Comparison of ENCODE assay signal across 8 cellular contexts in genomic region chr20:32018269-32019155, GRCh38. TPM values are rescaled to one million over a fixed set of nuclear protein-coding genes. Genes with fewer than 3 reads are reported as not detected.
DNase-seq lines count a peak whose midpoint lies in the region; ATAC-seq, FAIRE-seq and TF ChIP-seq lines count a peak whose summit lies in the region.

No MANE protein-coding gene starts in this region.

- H3K36me3 ChIP-seq in psoas muscle (ENCODE audit: insufficient read depth in 1 of 2, low read depth in 1 of 2): no peaks in the 10 kb centered on the region

- H3K4me1 ChIP-seq in psoas muscle: no peaks in the 10 kb centered on the region

- ATAC-seq in psoas muscle: peak in 3 of 4 donors; percentile 23 to 55 (median 54)

- no peak overlapping the region for H3K27ac ChIP-seq in psoas muscle

- 1 to 2% (median 1%) methylated on average over 49 to 67 of the region's 67 CpGs for WGBS in psoas muscle, 3 donors

- no peaks in the 10 kb centered on the region for H3K9me3 ChIP-seq in psoas muscle

- intact Hi-C loops in psoas muscle (cut with DNase I): no loop called here

- TF ChIP-seq CTCF in AG10803 (conservative IDR thresholded peaks at IDR 0.05; ENCODE audit: low read length): no peak
- TF ChIP-seq CTCF in HFF-Myc (IDR thresholded peaks at IDR 0.05; ENCODE audit: low read depth, low read length, missing control alignments): no peak
- no peak for TF ChIP-seq CTCF in psoas muscle (IDR thresholded peaks at IDR 0.05)
- TF ChIP-seq CTCF in foreskin fibroblast (IDR thresholded peaks at IDR 0.05; ENCODE audit: low read depth, low read length): no peak

- H3K4me3 ChIP-seq in AG10803 (ENCODE audit: low read length) (peak overlapping the region; percentile 9; the same call in 1 of the 2 replicates), HFF-Myc (replicated peaks; ENCODE audit: low read depth, low read length) (peak overlapping the region; percentile 17), psoas muscle (peak overlapping the region; percentile 61), foreskin fibroblast (ENCODE audit: low read depth in 1 of 2, low read length in 2 of 2) (no peak overlapping the region)

- FAIRE-seq in frontal cortex (lab: Jason Lieb, UNC): no peak

- DNase-seq in AG10803 (ENCODE audit: low read depth) (no peak), HFF-Myc (ENCODE audit: extremely low read depth, low read depth) (no peak), NCI-H748 treated with DMSO at 0.1 percent for 48 hours (lab: John Stamatoyannopoulos, UW) (peak; percentile 90), activated T-cell treated with anti-CD3 and anti-CD28 coated beads for 48 hours (ENCODE audit: low read depth) (peak; percentile 40), frontal cortex (ENCODE audit: low spot score in 2 of 2) (peak; percentile 56 to 68), psoas muscle (peak in 1 of 2 donors; percentile 52), foreskin fibroblast (no peak), Ammon's horn (ENCODE audit: low spot score) (no peak)

- H3K27me3 ChIP-seq in psoas muscle (ENCODE audit: insufficient read depth in 3 of 3, low read length in 2 of 3): peaks cover 0 to 80% (median 10%) of the 10 kb centered on the region in 3 donors

RNA-seq across cellular contexts. Expression of gene CCM2L, which starts 8.3 kb away (rescaled TPM):
- 2.9 TPM for total RNA-seq in frontal cortex
- 1 to 10 TPM; 3.3 to 7.3 (median 3.7) TPM for total RNA-seq in psoas muscle
- 1 to 10 TPM; 3.4 to 4.9 (median 4.0) TPM for polyA plus RNA-seq in psoas muscle

RNA-seq across cellular contexts. Expression of gene HCK, which starts 33.5 kb away (rescaled TPM):
- total RNA-seq in frontal cortex (2.9 TPM), psoas muscle (1 to 10 TPM; 1.9 to 5.5 (median 2.8) TPM)
- polyA plus RNA-seq in psoas muscle: 1 to 10 TPM in 2 of 3 donors, under 1 TPM in 1; 0.79 to 1.2 (median 1.2) TPM

RNA-seq across cellular contexts. Expression of gene XKR7, which starts 50.6 kb away (rescaled TPM):
- 9.8 TPM for total RNA-seq in frontal cortex
- under 1 TPM in 1 of 4 donors, not detected in 3; 0.02 TPM for total RNA-seq in psoas muscle
- polyA plus RNA-seq in psoas muscle: under 1 TPM in 1 of 3 donors, not detected in 2; under 0.01 TPM

Comparison
In these comparisons a context has a peak if more than half of its experiments do, and no peak if none do; other contexts are left out.
1. DNase-seq: peak in NCI-H748 treated with DMSO at 0.1 percent for 48 hours (single experiment), activated T-cell treated with anti-CD3 and anti-CD28 coated beads for 48 hours (single experiment) and frontal cortex (2 of 2); none in AG10803 (single experiment), HFF-Myc (single experiment), foreskin fibroblast (0 of 2) and Ammon's horn (single experiment).
2. H3K4me3 ChIP-seq: peak in AG10803 (single experiment), HFF-Myc (single experiment) and psoas muscle (single experiment); none in foreskin fibroblast (0 of 2).
3. RNA of gene XKR7, which starts 50.6 kb away (total RNA-seq): 9.8 TPM in frontal cortex (single experiment); 0.02 TPM in psoas muscle; every median in the first group is over 10 times any median in the second.